ENCODE assay signal across 8 cellular contexts in the genomic region with DNA sequence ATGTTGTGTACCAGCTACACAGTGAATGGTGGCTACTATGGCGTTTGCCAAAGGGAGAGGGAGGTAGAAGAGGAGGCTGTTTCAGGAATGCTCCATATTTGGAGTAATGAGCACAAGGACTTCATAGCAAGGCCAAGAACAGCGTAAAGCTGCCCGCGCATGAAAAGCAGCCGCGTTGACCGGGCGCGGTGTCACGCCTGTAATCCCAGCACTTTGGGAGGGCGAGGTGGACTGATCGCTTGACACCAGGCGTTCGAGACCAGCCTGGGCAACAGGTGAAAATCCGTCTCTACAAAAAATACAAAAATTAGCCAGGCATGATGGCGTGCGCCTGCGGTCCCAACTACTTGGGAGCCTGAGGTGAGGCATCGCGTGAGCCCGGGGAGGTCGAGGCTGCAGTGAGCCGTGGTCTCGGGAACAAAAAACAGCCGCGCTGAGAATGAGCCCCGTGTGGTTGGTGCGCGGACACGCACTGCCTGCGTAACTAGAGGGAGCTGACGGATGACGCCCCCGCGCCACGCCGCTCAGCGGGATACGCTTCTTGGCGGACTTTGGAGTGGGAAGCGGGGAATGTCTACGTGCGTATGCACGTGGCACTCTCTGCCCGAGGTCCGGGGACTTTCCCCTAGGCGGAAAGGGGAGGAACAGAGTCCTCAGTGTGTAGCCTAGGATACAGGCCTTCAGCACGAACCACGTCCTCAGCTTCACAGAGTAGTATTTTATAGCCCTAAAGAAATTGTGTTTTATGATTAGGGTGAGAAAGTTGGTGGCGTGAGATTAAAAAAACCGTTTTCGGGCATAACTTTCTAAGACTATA. TPM values are rescaled to one million over a fixed set of nuclear protein-coding genes. Genes with fewer than 3 reads are reported as not detected.
DNase-seq lines count a peak whose midpoint lies in the region; ATAC-seq and TF ChIP-seq lines count a peak whose summit lies in the region.

A gene (minus strand): TSS at position 693 of the 817 bp plus-strand sequence.

- DNase-seq in NCI-H2227 treated with DMSO at 0.1 percent for 48 hours (lab: John Stamatoyannopoulos, UW) (peak; percentile 90), WTC11 (ENCODE audit: low spot score) (peak; percentile 96), cardiac fibroblast (ENCODE audit: low read depth in 2 of 2) (peak; percentile 100), iPS-NIHi7 (ENCODE audit: extremely low spot score) (peak; percentile 91), smooth muscle cell (lab: John Stamatoyannopoulos, UW; ENCODE audit: unreplicated experiment) (peak; percentile 82)

- H3K27ac Mint-ChIP-seq in WTC11, result peak within 1 kb of the TSS; percentile 100

- H2AFZ ChIP-seq in ACC112 (ENCODE audit: low read length, unreplicated experiment) (peak within 1 kb of the TSS; percentile 59), smooth muscle cell (ENCODE audit: low read depth) (peak within 1 kb of the TSS; percentile 60)

- H3K4me2 ChIP-seq in smooth muscle cell, result peak within 1 kb of the TSS; percentile 91

- peaks cover 45% of the 10 kb centered on the region for H3K4me1 ChIP-seq in ACC112 (ENCODE audit: control insufficient read depth, insufficient read depth, low read length, unreplicated experiment)
- peaks cover 7% of the 10 kb centered on the region for H3K4me1 ChIP-seq in smooth muscle cell (ENCODE audit: low read depth)

- H3K4me1 Mint-ChIP-seq in WTC11, result peaks cover 19% of the 10 kb centered on the region

- CTCF ChIA-PET in WTC11 (lab: Charles Lee), result interaction anchor here (0.6 to 10.2 kb wide), 28 partner anchors 7 to 622 kb away, joined by 3 to 127 read pairs (median 6); a partner anchor contains a TSS

- H3K27ac ChIP-seq in ACC112 (ENCODE audit: low read depth, low read length) (peak within 1 kb of the TSS; percentile 99), smooth muscle cell (ENCODE audit: low read depth) (peak within 1 kb of the TSS; percentile 98)

- H3K36me3 ChIP-seq in ACC112 (ENCODE audit: insufficient read depth, low read length) (0 out of 2 replicates have a peak, but pooled peaks cover 6% of the 10 kb centered on the region), smooth muscle cell (ENCODE audit: low read depth) (no peaks in the 10 kb centered on the region)

- TF ChIP-seq CTCF in WTC11 (IDR thresholded peaks at IDR 0.05) (no peak), cardiac fibroblast (IDR thresholded peaks at IDR 0.05; ENCODE audit: low read depth, low read length) (peak; percentile 33), smooth muscle cell (IDR thresholded peaks at IDR 0.05; ENCODE audit: borderline replicate concordance, insufficient read depth, poor library complexity, severe bottlenecking) (no peak)

- peak; percentile 87 for ATAC-seq in GM18870 (IDR thresholded peaks at IDR 0.05; ENCODE audit: unreplicated experiment)
- ATAC-seq in HG03159 (IDR thresholded peaks at IDR 0.05; ENCODE audit: unreplicated experiment), result peak; percentile 79
- peak; percentile 90 for ATAC-seq in WTC11

- H3K79me2 ChIP-seq in ACC112 (ENCODE audit: control insufficient read depth, insufficient read depth, low read length, unreplicated experiment) (peaks cover 15% of the 10 kb centered on the region), smooth muscle cell (ENCODE audit: low read depth) (peaks cover 5% of the 10 kb centered on the region)

- no peaks in the 10 kb centered on the region for H3K9me3 ChIP-seq in smooth muscle cell (replicated peaks; ENCODE audit: low read depth)

- 2% methylated on average over 52 of the region's 52 CpGs for WGBS in smooth muscle cell (ENCODE audit: low lambda C conversion rate)

- peak within 1 kb of the TSS; percentile 85 for H3K4me3 Mint-ChIP-seq in WTC11

- H4K20me1 ChIP-seq in smooth muscle cell (ENCODE audit: low read depth), result no peaks in the 10 kb centered on the region

- no peaks in the 10 kb centered on the region for H3K9me3 Mint-ChIP-seq in WTC11

- H3K27me3 Mint-ChIP-seq in WTC11 (ENCODE audit: low read depth), result peaks cover 23% of the 10 kb centered on the region

- H3K27me3 ChIP-seq in ACC112 (ENCODE audit: insufficient read depth, low read length) (no peaks in the 10 kb centered on the region), smooth muscle cell (ENCODE audit: low read depth) (no peaks in the 10 kb centered on the region)

- H3K4me3 ChIP-seq in ACC112 (ENCODE audit: low read depth, low read length) (peak within 1 kb of the TSS; percentile 87), cardiac fibroblast (replicated peaks in 1 of 2; ENCODE audit: low read depth in 2 of 2, low read length in 2 of 2) (peak within 1 kb of the TSS; percentile 92 to 97), smooth muscle cell (peak within 1 kb of the TSS; percentile 82)

- POLR2A ChIA-PET in WTC11 (lab: Charles Lee), result interaction anchor here (0.7 to 6.8 kb wide), 7 partner anchors 11 to 99 kb away, joined by 3 to 38 read pairs (median 4); a partner anchor contains a TSS

- H3F3A ChIP-seq in smooth muscle cell (ENCODE audit: low read depth), result no peaks in the 10 kb centered on the region

- H3K9ac ChIP-seq in smooth muscle cell (ENCODE audit: low read depth), result peak within 1 kb of the TSS; percentile 99

- H3K36me3 Mint-ChIP-seq in WTC11, result peaks cover 30% of the 10 kb centered on the region

TF ChIP-seq in WTC11, 78 proteins besides CTCF, POLR2A, EP300 and RAD21 (continues in another document):
- TF ChIP-seq NR2C2 (CRISPR knock-in tag; IDR thresholded peaks at IDR 0.05) (peak; percentile 44; the same call in 1 of the 2 replicates), GABPB1 (CRISPR knock-in tag; IDR thresholded peaks at IDR 0.05) (peak; percentile 91), ZNF416 (CRISPR knock-in tag; IDR thresholded peaks at IDR 0.05) (no peak), CBFB (CRISPR knock-in tag; IDR thresholded peaks at IDR 0.05; ENCODE audit: low read depth) (no peak), GTF2I (CRISPR knock-in tag; conservative IDR thresholded peaks at IDR 0.05) (no peak), KAT7 (CRISPR knock-in tag; IDR thresholded peaks at IDR 0.05; ENCODE audit: borderline replicate concordance) (no peak; the same call in 1 of the 2 replicates), FOXJ3 (CRISPR knock-in tag; IDR thresholded peaks at IDR 0.05; ENCODE audit: borderline replicate concordance) (no peak), NR3C1 (CRISPR knock-in tag; conservative IDR thresholded peaks at IDR 0.05; ENCODE audit: low read depth) (no peak), MYBL2 (CRISPR knock-in tag; IDR thresholded peaks at IDR 0.05) (peak; percentile 67; the same call in 1 of the 2 replicates), JUN (CRISPR knock-in tag; IDR thresholded peaks at IDR 0.05) (0 out of 2 replicates have a peak, but pooled peaks have one; percentile 30), TEAD1 (CRISPR knock-in tag; IDR thresholded peaks at IDR 0.05) (peak; percentile 94), TP53 (CRISPR knock-in tag; IDR thresholded peaks at IDR 0.05) (no peak), ZNF138 (CRISPR knock-in tag; conservative IDR thresholded peaks at IDR 0.05) (no peak), ETV6 (CRISPR knock-in tag; IDR thresholded peaks at IDR 0.05) (peak; percentile 99)
- TF ChIP-seq, protein P1, sequence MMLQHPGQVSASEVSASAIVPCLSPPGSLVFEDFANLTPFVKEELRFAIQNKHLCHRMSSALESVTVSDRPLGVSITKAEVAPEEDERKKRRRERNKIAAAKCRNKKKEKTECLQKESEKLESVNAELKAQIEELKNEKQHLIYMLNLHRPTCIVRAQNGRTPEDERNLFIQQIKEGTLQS (CRISPR knock-in tag; conservative IDR thresholded peaks at IDR 0.05), result no peak
- TF ChIP-seq, protein P2, sequence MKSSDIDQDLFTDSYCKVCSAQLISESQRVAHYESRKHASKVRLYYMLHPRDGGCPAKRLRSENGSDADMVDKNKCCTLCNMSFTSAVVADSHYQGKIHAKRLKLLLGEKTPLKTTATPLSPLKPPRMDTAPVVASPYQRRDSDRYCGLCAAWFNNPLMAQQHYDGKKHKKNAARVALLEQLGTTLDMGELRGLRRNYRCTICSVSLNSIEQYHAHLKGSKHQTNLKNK (CRISPR knock-in tag; IDR thresholded peaks at IDR 0.05), result 0 out of 2 replicates have a peak, but pooled peaks have one; percentile 41
- TF ChIP-seq, protein P3, sequence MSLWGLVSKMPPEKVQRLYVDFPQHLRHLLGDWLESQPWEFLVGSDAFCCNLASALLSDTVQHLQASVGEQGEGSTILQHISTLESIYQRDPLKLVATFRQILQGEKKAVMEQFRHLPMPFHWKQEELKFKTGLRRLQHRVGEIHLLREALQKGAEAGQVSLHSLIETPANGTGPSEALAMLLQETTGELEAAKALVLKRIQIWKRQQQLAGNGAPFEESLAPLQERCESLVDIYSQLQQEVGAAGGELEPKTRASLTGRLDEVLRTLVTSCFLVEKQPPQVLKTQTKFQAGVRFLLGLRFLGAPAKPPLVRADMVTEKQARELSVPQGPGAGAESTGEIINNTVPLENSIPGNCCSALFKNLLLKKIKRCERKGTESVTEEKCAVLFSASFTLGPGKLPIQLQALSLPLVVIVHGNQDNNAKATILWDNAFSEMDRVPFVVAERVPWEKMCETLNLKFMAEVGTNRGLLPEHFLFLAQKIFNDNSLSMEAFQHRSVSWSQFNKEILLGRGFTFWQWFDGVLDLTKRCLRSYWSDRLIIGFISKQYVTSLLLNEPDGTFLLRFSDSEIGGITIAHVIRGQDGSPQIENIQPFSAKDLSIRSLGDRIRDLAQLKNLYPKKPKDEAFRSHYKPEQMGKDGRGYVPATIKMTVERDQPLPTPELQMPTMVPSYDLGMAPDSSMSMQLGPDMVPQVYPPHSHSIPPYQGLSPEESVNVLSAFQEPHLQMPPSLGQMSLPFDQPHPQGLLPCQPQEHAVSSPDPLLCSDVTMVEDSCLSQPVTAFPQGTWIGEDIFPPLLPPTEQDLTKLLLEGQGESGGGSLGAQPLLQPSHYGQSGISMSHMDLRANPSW (CRISPR knock-in tag; conservative IDR thresholded peaks at IDR 0.05; ENCODE audit: low read depth), result no peak
- TF ChIP-seq, protein P4, sequence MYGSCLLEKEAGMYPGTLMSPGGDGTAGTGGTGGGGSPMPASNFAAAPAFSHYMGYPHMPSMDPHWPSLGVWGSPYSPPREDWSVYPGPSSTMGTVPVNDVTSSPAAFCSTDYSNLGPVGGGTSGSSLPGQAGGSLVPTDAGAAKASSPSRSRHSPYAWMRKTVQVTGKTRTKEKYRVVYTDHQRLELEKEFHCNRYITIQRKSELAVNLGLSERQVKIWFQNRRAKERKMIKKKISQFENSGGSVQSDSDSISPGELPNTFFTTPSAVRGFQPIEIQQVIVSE (CRISPR knock-in tag; IDR thresholded peaks at IDR 0.05; ENCODE audit: borderline replicate concordance), result no peak
- TF ChIP-seq, protein P5, sequence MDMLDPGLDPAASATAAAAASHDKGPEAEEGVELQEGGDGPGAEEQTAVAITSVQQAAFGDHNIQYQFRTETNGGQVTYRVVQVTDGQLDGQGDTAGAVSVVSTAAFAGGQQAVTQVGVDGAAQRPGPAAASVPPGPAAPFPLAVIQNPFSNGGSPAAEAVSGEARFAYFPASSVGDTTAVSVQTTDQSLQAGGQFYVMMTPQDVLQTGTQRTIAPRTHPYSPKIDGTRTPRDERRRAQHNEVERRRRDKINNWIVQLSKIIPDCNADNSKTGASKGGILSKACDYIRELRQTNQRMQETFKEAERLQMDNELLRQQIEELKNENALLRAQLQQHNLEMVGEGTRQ (CRISPR knock-in tag; IDR thresholded peaks at IDR 0.05), result peak; percentile 73

RNA-seq across cellular contexts. Expression of the gene that starts here (rescaled TPM):
- total RNA-seq in WTC11 (2021), result 23,577 to 25,958 TPM (median 25,042 TPM) in 3 replicates
- 10,156 and 21,067 TPM in 2 replicates for total RNA-seq in smooth muscle cell
- not detected in 2 replicates for polyA plus RNA-seq in smooth muscle cell

Comparison
In these comparisons a context has a peak if more than half of its experiments do, and no peak if none do; other contexts are left out.
1. Peak in every context shown above with its lines: DNase-seq, ATAC-seq, H3K4me3 ChIP-seq and H3K27ac ChIP-seq.